Comparison of ENCODE assay signal across 9 cellular contexts in the genomic region with DNA sequence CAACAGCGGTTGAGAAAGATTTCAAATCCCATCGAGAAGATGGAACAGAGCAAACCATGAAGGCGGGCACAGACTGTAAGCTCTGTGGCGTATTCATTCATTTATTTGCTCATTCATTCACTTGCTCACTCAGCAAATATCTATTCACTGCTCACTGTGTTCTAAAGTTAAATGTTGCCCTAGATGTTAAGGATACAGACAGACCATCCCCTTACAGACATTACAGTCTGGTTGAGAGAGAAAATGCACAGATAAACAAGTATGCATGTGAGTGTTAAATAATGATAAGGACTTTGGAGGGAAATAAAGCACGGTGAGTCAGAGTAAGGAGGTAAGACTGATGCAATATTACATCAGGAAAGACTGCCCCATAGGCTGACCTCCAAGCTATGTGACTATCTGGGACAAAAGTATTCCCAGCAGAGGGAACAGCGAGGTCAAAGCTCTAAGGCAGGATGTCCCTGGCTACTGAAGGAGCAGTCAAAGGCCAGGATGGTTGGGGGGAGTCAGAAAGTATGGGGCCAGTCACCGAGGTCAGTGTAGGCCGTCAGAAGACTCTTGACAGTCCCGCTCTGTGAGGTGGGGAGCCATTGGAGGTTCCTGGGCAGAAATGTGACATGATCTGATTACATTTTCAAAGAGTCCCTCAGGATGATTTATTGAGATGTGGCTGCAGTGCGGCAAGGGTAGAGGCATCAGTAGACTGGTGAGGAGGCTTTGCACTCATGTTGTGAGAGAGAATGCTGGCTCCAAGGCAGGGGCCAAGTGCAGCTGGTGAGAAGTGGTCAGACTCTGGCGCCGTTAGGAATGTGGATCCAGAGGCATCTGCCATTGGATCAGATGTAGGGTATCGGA. TPM values are rescaled to one million over a fixed set of nuclear protein-coding genes. Genes with fewer than 3 reads are reported as not detected.
DNase-seq lines count a peak whose midpoint lies in the region; ATAC-seq, FAIRE-seq and TF ChIP-seq lines count a peak whose summit lies in the region.
"Had no signal": no experiment of that assay in that cellular context is flagged by ENCODE, and none has a peak within 500 bp of the region (broad histone marks: within the 10 kb centered on the region; RNA-seq: fewer than 3 reads in every experiment).

No MANE protein-coding gene starts in this region.

- FAIRE-seq in K562 (lab: Jason Lieb, UNC) (peak; percentile 91), D721Med (lab: Jason Lieb, UNC) (no peak)

- H3K27me3 Mint-ChIP-seq in activated CD8-positive, alpha-beta memory T cell treated with anti-CD3 and anti-CD28 coated beads, Interleukin-2, amount 10 ng/mL, durations not matched to agents 7 days and 5 days, result no peaks in the 10 kb centered on the region

- H3F3A ChIP-seq in SK-N-SH (replicated peaks; ENCODE audit: insufficient read depth), result peaks cover 53% of the 10 kb centered on the region

- WGBS in SK-N-SH (ENCODE audit: low lambda C conversion rate), result 86% methylated on average over 13 of the region's 13 CpGs
- WGBS in K562 (ENCODE audit: insufficient coverage, low coverage, missing lambda C conversion rate), result 3% methylated on average over 10 of the region's 13 CpGs

- POLR2A ChIA-PET in SK-N-SH (lab: Yijun Ruan, JAX), result no interaction called here
- POLR2A ChIA-PET in K562 (lab: Yijun Ruan, JAX), result interaction anchor here (0.9 to 2.6 kb wide), 9 partner anchors 9 to 152 kb away, joined by 3 to 15 read pairs (median 4); no protein-coding TSS in a partner anchor

- peaks cover 80% of the 10 kb centered on the region for H3K4me1 Mint-ChIP-seq in activated CD8-positive, alpha-beta memory T cell treated with anti-CD3 and anti-CD28 coated beads, Interleukin-2, amount 10 ng/mL, durations not matched to agents 7 days and 5 days

- no peak overlapping the region; the same call in 1 of the 2 replicates for H3K9ac ChIP-seq in SK-N-SH
- peak overlapping the region; percentile 86 to 93; a peak in 3 of 4 replicates for H3K9ac ChIP-seq in K562 (ENCODE audit: insufficient read depth in 1 of 2, low read depth in 2 of 2, low read length in 2 of 2)

- no peak for TF ChIP-seq CTCF in SK-N-SH (IDR thresholded peaks at IDR 0.05)
- no peak for TF ChIP-seq CTCF in K562 (IDR thresholded peaks at IDR 0.05 in 2 of 3, conservative IDR thresholded peaks at IDR 0.05 in 1 of 3; ENCODE audit: insufficient read depth in 2 of 3, low read depth in 1 of 3, low read length in 3 of 3)
- no peak for TF ChIP-seq CTCF in thoracic aorta (IDR thresholded peaks at IDR 0.05)
- TF ChIP-seq CTCF in D721Med (IDR thresholded peaks at IDR 0.05; ENCODE audit: insufficient read depth, missing control alignments), result no peak

- H3K4me2 ChIP-seq in SK-N-SH, result peak overlapping the region; percentile 70; the same call in 1 of the 2 replicates
- peak overlapping the region; percentile 74 for H3K4me2 ChIP-seq in K562 (ENCODE audit: insufficient read depth, low read length)

- H3K27ac Mint-ChIP-seq in activated CD8-positive, alpha-beta memory T cell treated with anti-CD3 and anti-CD28 coated beads, Interleukin-2, amount 10 ng/mL, durations not matched to agents 7 days and 5 days, result no peak overlapping the region

- intact Hi-C loops in K562 (cut with micrococcal nuclease), result loop anchor here (1.0 to 5.0 kb wide), 4 partner anchors 35 to 173 kb away; no protein-coding TSS in a partner anchor

- in situ Hi-C loops in K562 (cut with MboI), result no loop called here

- H3K27ac ChIP-seq in SK-N-SH (ENCODE audit: low read depth in 2 of 2, low read length in 1 of 2), result peak overlapping the region in 1 of 2 experiments; percentile 97; a peak in 3 of 4 replicates
- peak overlapping the region; percentile 100 for H3K27ac ChIP-seq in K562 (ENCODE audit: extremely low read depth, low read depth, low read length)
- peak overlapping the region; percentile 65 to 75 for H3K27ac ChIP-seq in thoracic aorta

- no peaks in the 10 kb centered on the region for H3K9me2 ChIP-seq in SK-N-SH

- H4K20me1 ChIP-seq in SK-N-SH (ENCODE audit: insufficient read depth) (no peaks in the 10 kb centered on the region), K562 (replicated peaks; ENCODE audit: control insufficient read depth, insufficient read depth, low read length) (no peaks in the 10 kb centered on the region)

- H3K4me1 ChIP-seq in SK-N-SH (ENCODE audit: control insufficient read depth in 1 of 2, insufficient read depth in 2 of 2, low read depth in 1 of 2, low read length in 1 of 2) (peaks cover 33 to 54% of the 10 kb centered on the region in 2 experiments), K562 (replicated peaks in 1 of 2; ENCODE audit: control insufficient read depth in 2 of 2, insufficient read depth in 2 of 2, low read length in 2 of 2) (peaks cover 30 to 69% of the 10 kb centered on the region in 2 experiments), thoracic aorta (ENCODE audit: control insufficient read depth in 1 of 2, low read depth in 2 of 2) (peaks cover 69 to 83% of the 10 kb centered on the region in 2 donors)

- H3K27me3 ChIP-seq in SK-N-SH (ENCODE audit: insufficient read depth), result no peaks in the 10 kb centered on the region
- H3K27me3 ChIP-seq in K562 (ENCODE audit: control insufficient read depth in 2 of 2, insufficient read depth in 2 of 2, low read length in 2 of 2), result no peaks in the 10 kb centered on the region
- H3K27me3 ChIP-seq in thoracic aorta (replicated peaks; ENCODE audit: insufficient read depth), result no peaks in the 10 kb centered on the region

- TF ChIP-seq POLR2A in K562 (conservative IDR thresholded peaks at IDR 0.05), result no peak; the same call in 1 of the 2 replicates

- peaks cover 11% of the 10 kb centered on the region for H3K36me3 Mint-ChIP-seq in activated CD8-positive, alpha-beta memory T cell treated with anti-CD3 and anti-CD28 coated beads, Interleukin-2, amount 10 ng/mL, durations not matched to agents 7 days and 5 days

- no TSS peak for BruUV-seq in K562 (replicated peaks; lab: Mats Ljungman, UMichigan)

- no peak overlapping the region for H3K4me3 ChIP-seq in SK-N-SH (ENCODE audit: low read depth in 2 of 2, low read length in 1 of 2)
- H3K4me3 ChIP-seq in K562, result peak overlapping the region; percentile 2; the same call in 1 of the 2 replicates
- no peak overlapping the region for H3K4me3 ChIP-seq in thoracic aorta

- no peaks in the 10 kb centered on the region for H3K9me3 Mint-ChIP-seq in activated CD8-positive, alpha-beta memory T cell treated with anti-CD3 and anti-CD28 coated beads, Interleukin-2, amount 10 ng/mL, durations not matched to agents 7 days and 5 days (ENCODE audit: low read depth)

- peaks cover 91% of the 10 kb centered on the region for H3K79me2 ChIP-seq in SK-N-SH (ENCODE audit: insufficient read depth)
- H3K79me2 ChIP-seq in K562 (ENCODE audit: control insufficient read depth, insufficient read depth, low read length), result peaks cover 88% of the 10 kb centered on the region

- ATAC-seq in SK-N-SH treated with all-trans-retinoic acid at 6 μM for 48 hours (no peak), K562 (peak; percentile 80), thoracic aorta (ENCODE audit: insufficient number of reproducible peaks, low FRiP score, low read depth) (no peak), GM18517 (IDR thresholded peaks at IDR 0.05; ENCODE audit: unreplicated experiment) (no peak)
- no peak for ATAC-seq in activated CD8-positive, alpha-beta memory T cell treated with anti-CD3 and anti-CD28 coated beads, Interleukin-2, amount 10 ng/mL, durations not matched to agents 7 days and 5 days

- CTCF ChIA-PET in SK-N-SH (lab: Yijun Ruan, JAX) (interaction anchor here (1.4 kb wide), 1 partner anchor 10 kb away, joined by 3 read pairs; no protein-coding TSS in a partner anchor), K562 (lab: Yijun Ruan, JAX; ENCODE audit: low intra/inter-chr PET ratio) (no interaction called here)
- CTCF ChIA-PET in activated CD8-positive, alpha-beta memory T cell treated with anti-CD3 and anti-CD28 coated beads, Interleukin-2, amount 10 ng/mL, durations not matched to agents 7 days and 5 days (lab: Charles Lee), result no interaction called here

- TF ChIP-seq EP300 in SK-N-SH (IDR thresholded peaks at IDR 0.05; ENCODE audit: borderline replicate concordance in 1 of 2, low read depth in 1 of 2, low read length in 1 of 2) (no peak), K562 (IDR thresholded peaks at IDR 0.05; ENCODE audit: low read length) (peak; percentile 98)

- TF ChIP-seq RAD21 in SK-N-SH (IDR thresholded peaks at IDR 0.05; ENCODE audit: low read length) (no peak), K562 (CRISPR knock-in tag; conservative IDR thresholded peaks at IDR 0.05 in 1 of 2, IDR thresholded peaks at IDR 0.05 in 1 of 2) (peak in 1 of 2 experiments; percentile 18; a peak in 2 of 4 replicates)

- DNase-seq in SK-N-SH (no peak), K562 (ENCODE audit: extremely low read depth in 1 of 4, low spot score in 3 of 4) (peak; percentile 76 to 84 (median 78)), kidney tubule cell (ENCODE audit: low spot score) (peak; percentile 51), thoracic aorta (ENCODE audit: low spot score) (no peak), D721Med (ENCODE audit: insufficient read length, low spot score) (no peak)
- DNase-seq in activated CD8-positive, alpha-beta memory T cell treated with anti-CD3 and anti-CD28 coated beads, Interleukin-2, amount 10 ng/mL, durations not matched to agents 7 days and 5 days, result no peak
- DNase-seq: hippocampal formation had no signal

- H3K36me3 ChIP-seq in SK-N-SH (replicated peaks in 1 of 2; ENCODE audit: control insufficient read depth in 1 of 2, insufficient read depth in 2 of 2, low read length in 1 of 2), result peaks cover 7 to 41% of the 10 kb centered on the region in 2 experiments
- peaks cover 13% of the 10 kb centered on the region; the same call in 1 of the 3 replicates for H3K36me3 ChIP-seq in K562 (ENCODE audit: control insufficient read depth, insufficient read depth, low read length)
- H3K36me3 ChIP-seq in thoracic aorta, result no peaks in the 10 kb centered on the region

- H2AFZ ChIP-seq in SK-N-SH (ENCODE audit: low read depth), result no peak overlapping the region
- H2AFZ ChIP-seq in K562 (ENCODE audit: low read depth, low read length), result peak overlapping the region; percentile 75

- H3K9me1 ChIP-seq in K562 (ENCODE audit: control insufficient read depth, insufficient read depth, low read length), result no peaks in the 10 kb centered on the region

- no peak overlapping the region for H3K4me3 Mint-ChIP-seq in activated CD8-positive, alpha-beta memory T cell treated with anti-CD3 and anti-CD28 coated beads, Interleukin-2, amount 10 ng/mL, durations not matched to agents 7 days and 5 days

- no peaks in the 10 kb centered on the region for H3K9me3 ChIP-seq in SK-N-SH
- no peaks in the 10 kb centered on the region for H3K9me3 ChIP-seq in K562 (replicated peaks; ENCODE audit: control insufficient read depth, insufficient read depth, low read depth, low read length)
- no peaks in the 10 kb centered on the region for H3K9me3 ChIP-seq in thoracic aorta

RNA-seq across cellular contexts. Expression of a gene that starts 37.9 kb away (rescaled TPM):
- 24.5 and 27.9 TPM in 2 replicates for polyA plus RNA-seq in SK-N-SH (2012; rRNA removed)
- polyA plus RNA-seq in SK-N-SH (2012; cell fraction: cytosol; rRNA removed), result 38.4 and 46.6 TPM in 2 replicates
- polyA plus RNA-seq in SK-N-SH (2012; cell fraction: nucleus; rRNA removed), result 21.4 and 39.6 TPM in 2 replicates
- 15.8 and 50.2 TPM in 2 replicates for total RNA-seq in K562 (2011; cell fraction: chromatin; rRNA removed; ENCODE audit: low replicate concordance)
- total RNA-seq in K562 (2011; cell fraction: nucleolus; rRNA removed), result 6.8 and 9.1 TPM in 2 replicates
- total RNA-seq in K562 (2011; cell fraction: nucleoplasm; rRNA removed), result 14.8 and 18.3 TPM in 2 replicates
- total RNA-seq in K562 (2014; rRNA removed), result 13.8 and 14.1 TPM in 2 replicates
- total RNA-seq in K562 (2014; rRNA removed; fragmentation: Illumina TruSeq; extraction: Trizol), result 22.8 and 26.7 TPM in 2 replicates
- 6.3 and 7.5 TPM in 2 replicates for total RNA-seq in K562 (2015; rRNA removed; fragmentation: Illumina TruSeq; extraction: Trizol)
- total RNA-seq in K562 (2021), result 22.0 and 24.8 TPM in 2 replicates
- 14.7 and 16.8 TPM in 2 replicates for polyA plus RNA-seq in K562 (2011; rRNA removed)
- polyA plus RNA-seq in K562 (2011; cell fraction: cytosol; rRNA removed), result 8.7 and 16.4 TPM in 2 replicates
- polyA plus RNA-seq in K562 (2011; cell fraction: nucleus; rRNA removed), result 14.1 and 16.0 TPM in 2 replicates
- 7.2 and 20.6 TPM in 2 replicates for polyA plus RNA-seq in K562 (2012)
- polyA plus RNA-seq in K562 (2014; fragmentation: Illumina TruSeq; extraction: Trizol), result 18.2 and 19.6 TPM in 2 replicates
- 10 to 100 TPM in 1 of 2 experiments, 1 to 10 TPM in 1; 7.0 to 10.5 TPM for polyA plus RNA-seq in K562 (2014; fragmentation: Nextera tagmentation; extraction: Ambion mirVana)
- polyA plus RNA-seq in K562 (2014; rRNA removed), result 9.1 and 11.7 TPM in 2 replicates
- polyA minus RNA-seq in K562 (2011; rRNA and poly(A)+ RNA removed), result 63.7 and 74.2 TPM in 2 replicates
- polyA minus RNA-seq in K562 (2011; cell fraction: cytosol; rRNA and poly(A)+ RNA removed), result 18.5 and 23.4 TPM in 2 replicates
- 16.4 and 39.1 TPM in 2 replicates for polyA minus RNA-seq in K562 (2011; cell fraction: nucleus; rRNA and poly(A)+ RNA removed)
- 10 to 100 TPM; 59.6 to 67.7 TPM for total RNA-seq in thoracic aorta
- 10 to 100 TPM in 1 of 2 experiments, 1 to 10 TPM in 1; 9.7 to 13.4 TPM for total RNA-seq in activated CD8-positive, alpha-beta memory T cell treated with anti-CD3 and anti-CD28 coated beads, Interleukin-2, amount 10 ng/mL, durations not matched to agents 7 days and 5 days

Comparison
In these comparisons a context has a peak if more than half of its experiments do, and no peak if none do; other contexts are left out.
1. DNase-seq: peak in K562 (4 of 4) and kidney tubule cell (single experiment); none in SK-N-SH (single experiment), thoracic aorta (single experiment), D721Med (single experiment) and activated CD8-positive, alpha-beta memory T cell treated with anti-CD3 and anti-CD28 coated beads, Interleukin-2, amount 10 ng/mL, durations not matched to agents 7 days and 5 days (single experiment).